In genomic region chr19:10091370-10091687, GRCh38 we compare ENCODE assay signal across 18 cellular contexts. TPM values are rescaled to one million over a fixed set of nuclear protein-coding genes. Genes with fewer than 3 reads are reported as not detected.
A peak's percentile ranks its signal among the peaks of the same experiment; 100 is the strongest.
DNase-seq lines count a peak whose midpoint lies in the region; ATAC-seq, FAIRE-seq and TF ChIP-seq lines count a peak whose summit lies in the region.
"Had no signal": no experiment of that assay in that cellular context is flagged by ENCODE, and none has a peak within 500 bp of the region (broad histone marks: within the 10 kb centered on the region; RNA-seq: fewer than 3 reads in every experiment).

No MANE protein-coding gene starts in this region.

- no peaks in the 10 kb centered on the region for H3K27me3 Mint-ChIP-seq in activated naive CD4-positive, alpha-beta T cell treated with anti-CD3 and anti-CD28 coated beads, Interleukin-2, amount 10 ng/mL, durations not matched to agents 7 days and 5 days
- H3K27me3 Mint-ChIP-seq in stimulated activated memory B cell treated with anti-CD40 and anti-IgM and Interleukin-4, amounts not matched to agents 10 μg/mL and 1 μg/mL and 100 μg/mL, for 72 hours = no peaks in the 10 kb centered on the region

- no peaks in the 10 kb centered on the region for H3K27me3 ChIP-seq in HepG2 (ENCODE audit: control insufficient read depth in 1 of 2, insufficient read depth in 2 of 2, low read length in 2 of 2)

- intact Hi-C loops in HepG2 (cut with micrococcal nuclease; ENCODE audit: unreplicated experiment) = no loop called here

- FAIRE-seq in HepG2 (lab: Jason Lieb, UNC) = no peak
- FAIRE-seq: K562 had no signal

- peak overlapping the region; percentile 55 for H3K27ac Mint-ChIP-seq in activated naive CD4-positive, alpha-beta T cell treated with anti-CD3 and anti-CD28 coated beads, Interleukin-2, amount 10 ng/mL, durations not matched to agents 7 days and 5 days
- H3K27ac Mint-ChIP-seq in stimulated activated memory B cell treated with anti-CD40 and anti-IgM and Interleukin-4, amounts not matched to agents 10 μg/mL and 1 μg/mL and 100 μg/mL, for 72 hours = peak overlapping the region; percentile 82

- H3K4me1 ChIP-seq in HepG2 (ENCODE audit: insufficient read depth, low read length) = peaks cover 37% of the 10 kb centered on the region

- no peaks in the 10 kb centered on the region for H3K9me3 ChIP-seq in HepG2 (ENCODE audit: low read length)
- H3K9me3 ChIP-seq: SK-N-SH had no signal

- no peak for TF ChIP-seq CTCF in RWPE1 (conservative IDR thresholded peaks at IDR 0.05; ENCODE audit: low read depth)
- no peak for TF ChIP-seq CTCF in HepG2 (CRISPR knock-in tag; IDR thresholded peaks at IDR 0.05)

- no peak overlapping the region for H3K4me3 Mint-ChIP-seq in activated naive CD4-positive, alpha-beta T cell treated with anti-CD3 and anti-CD28 coated beads, Interleukin-2, amount 10 ng/mL, durations not matched to agents 7 days and 5 days
- H3K4me3 Mint-ChIP-seq in stimulated activated memory B cell treated with anti-CD40 and anti-IgM and Interleukin-4, amounts not matched to agents 10 μg/mL and 1 μg/mL and 100 μg/mL, for 72 hours = no peak overlapping the region
- H3K4me3 Mint-ChIP-seq: H9 had no signal

- CTCF ChIA-PET in activated naive CD4-positive, alpha-beta T cell treated with anti-CD3 and anti-CD28 coated beads, Interleukin-2, amount 10 ng/mL, durations not matched to agents 7 days and 5 days (lab: Charles Lee) = no interaction called here
- CTCF ChIA-PET in RWPE1 (lab: Yijun Ruan, JAX) (no interaction called here), HepG2 (lab: Yijun Ruan, JAX; ENCODE audit: low intra/inter-chr PET ratio, low total read pairs) (no interaction called here)

- in situ Hi-C loops in HepG2 (cut with HindIII; ENCODE audit: extremely low pct_ligation_motif_present, low pct_unique_long_range_greater_than_20kb) = no loop called here

- BruUV-seq in HepG2 (replicated peaks; lab: Mats Ljungman, UMichigan) = no TSS peak

- POLR2A ChIA-PET in RWPE1 (lab: Yijun Ruan, JAX; ENCODE audit: low non-redundant PET) = no interaction called here
- POLR2A ChIA-PET in HepG2 (lab: Yijun Ruan, JAX) = interaction anchor here (1.0 to 1.2 kb wide), 2 partner anchors 15 to 180 kb away, joined by 3 read pairs; partner anchors contain the start of genes ICAM1 and PPAN

- no peaks in the 10 kb centered on the region for H4K20me1 ChIP-seq in HepG2 (ENCODE audit: insufficient read depth, low read length)

- H3K36me3 ChIP-seq in HepG2 (replicated peaks in 1 of 2; ENCODE audit: control insufficient read depth in 1 of 2, insufficient read depth in 2 of 2, low read length in 2 of 2) = peaks cover 2 to 4% of the 10 kb centered on the region in 2 experiments; a peak in 2 of 5 replicates

- peak overlapping the region; percentile 72 for H3K27ac ChIP-seq in RWPE1
- peak overlapping the region; percentile 56 for H3K27ac ChIP-seq in HepG2 (ENCODE audit: extremely low read length, insufficient read depth, low read length)

- H3K4me3 ChIP-seq in HepG2 (replicated peaks in 1 of 3; ENCODE audit: insufficient read depth in 1 of 3, low read depth in 2 of 3, low read length in 3 of 3) = no peak overlapping the region
- H3K4me3 ChIP-seq: K562 had no signal

- no peak for TF ChIP-seq POLR2A in HepG2 (IDR thresholded peaks at IDR 0.05; ENCODE audit: insufficient read depth in 1 of 2, low read depth in 2 of 2, low read length in 2 of 2)

- DNase-seq in activated naive CD4-positive, alpha-beta T cell treated with anti-CD3 and anti-CD28 coated beads, Interleukin-2, amount 10 ng/mL, durations not matched to agents 7 days and 5 days = no peak
- no peak for DNase-seq in activated naive CD4-positive, alpha-beta T cell (lab: John Stamatoyannopoulos, UW)
- DNase-seq in RWPE1 (ENCODE audit: low spot score) (no peak), HepG2 (ENCODE audit: low spot score) (no peak), hypothalamus (lab: John Stamatoyannopoulos, UW) (no peak), germinal center (ENCODE audit: low spot score) (no peak)
- DNase-seq: C1 segment of cervical spinal cord, DMS79, H9, NCI-H1105, NCI-H2081, NCI-H748 treated with DMSO at 0.1 percent for 48 hours, SHP77 treated with DMSO at 0.1 percent for 48 hours, SK-N-SH had no signal

- H2AFZ ChIP-seq in HepG2 (ENCODE audit: low read length) = no peak overlapping the region

- H3K4me1 Mint-ChIP-seq in activated naive CD4-positive, alpha-beta T cell treated with anti-CD3 and anti-CD28 coated beads, Interleukin-2, amount 10 ng/mL, durations not matched to agents 7 days and 5 days = peaks cover 30% of the 10 kb centered on the region
- H3K4me1 Mint-ChIP-seq in stimulated activated memory B cell treated with anti-CD40 and anti-IgM and Interleukin-4, amounts not matched to agents 10 μg/mL and 1 μg/mL and 100 μg/mL, for 72 hours = peaks cover 54% of the 10 kb centered on the region

- no peak overlapping the region for H3K4me2 ChIP-seq in HepG2 (ENCODE audit: low read depth, low read length)
- H3K4me2 ChIP-seq: SK-N-SH had no signal

- ATAC-seq in HepG2 (no peak), GM19467 (IDR thresholded peaks at IDR 0.05; ENCODE audit: unreplicated experiment) (no peak)
- ATAC-seq in stimulated activated memory B cell treated with anti-CD40 and anti-IgM and Interleukin-4, amounts not matched to agents 10 μg/mL and 1 μg/mL and 100 μg/mL, for 72 hours = no peak

- peaks cover 40% of the 10 kb centered on the region for H3K36me3 Mint-ChIP-seq in activated naive CD4-positive, alpha-beta T cell treated with anti-CD3 and anti-CD28 coated beads, Interleukin-2, amount 10 ng/mL, durations not matched to agents 7 days and 5 days
- H3K36me3 Mint-ChIP-seq in stimulated activated memory B cell treated with anti-CD40 and anti-IgM and Interleukin-4, amounts not matched to agents 10 μg/mL and 1 μg/mL and 100 μg/mL, for 72 hours = peaks cover 61% of the 10 kb centered on the region

- peaks cover 3% of the 10 kb centered on the region for H3K9me3 Mint-ChIP-seq in activated naive CD4-positive, alpha-beta T cell treated with anti-CD3 and anti-CD28 coated beads, Interleukin-2, amount 10 ng/mL, durations not matched to agents 7 days and 5 days
- H3K9me3 Mint-ChIP-seq in stimulated activated memory B cell treated with anti-CD40 and anti-IgM and Interleukin-4, amounts not matched to agents 10 μg/mL and 1 μg/mL and 100 μg/mL, for 72 hours = no peaks in the 10 kb centered on the region

- TF ChIP-seq EP300 in HepG2 (IDR thresholded peaks at IDR 0.05; ENCODE audit: low read depth in 2 of 2, low read length in 2 of 2) = no peak
- TF ChIP-seq EP300 in HepG2 (CRISPR knock-in tag; IDR thresholded peaks at IDR 0.05; ENCODE audit: borderline replicate concordance) = no peak

- WGBS in HepG2 (ENCODE audit: low lambda C conversion rate) = 98% methylated on average over 15 of the region's 17 CpGs

- H3K79me2 ChIP-seq in HepG2 (ENCODE audit: insufficient read depth, low read length) = no peaks in the 10 kb centered on the region

- no peak for TF ChIP-seq RAD21 in HepG2 (CRISPR knock-in tag; IDR thresholded peaks at IDR 0.05)

- H3K9ac ChIP-seq in HepG2 (ENCODE audit: insufficient read depth, low read depth, low read length) = no peak overlapping the region
- H3K9ac ChIP-seq: SK-N-SH had no signal

RNA-seq across cellular contexts. Expression of gene SHFL, which starts 5.2 kb away (rescaled TPM):
- 8.9 and 12.3 TPM in 2 replicates for total RNA-seq in HepG2 (2016; rRNA removed; fragmentation: Illumina TruSeq; extraction: Trizol)
- total RNA-seq in HepG2 (2016; cell fraction: cytosol; rRNA removed; fragmentation: Illumina TruSeq; extraction: Trizol; ENCODE audit: low read depth) = 7.9 and 8.8 TPM in 2 replicates
- 9.0 and 12.8 TPM in 2 replicates for total RNA-seq in HepG2 (2016; cell fraction: insoluble cytoplasmic fraction; rRNA removed; fragmentation: Illumina TruSeq; extraction: Trizol)
- total RNA-seq in HepG2 (2016; cell fraction: membrane; rRNA removed; fragmentation: Illumina TruSeq; extraction: Trizol) = 14.0 and 14.3 TPM in 2 replicates
- 8.6 and 11.4 TPM in 2 replicates for total RNA-seq in HepG2 (2016; cell fraction: nucleus; rRNA removed; fragmentation: Illumina TruSeq; extraction: Trizol)
- 36.4 and 47.5 TPM in 2 replicates for polyA plus RNA-seq in HepG2 (2011; rRNA removed)
- 25.4 and 30.5 TPM in 2 replicates for polyA plus RNA-seq in HepG2 (2011; cell fraction: cytosol; rRNA removed)
- 157 and 161 TPM in 2 replicates for polyA plus RNA-seq in HepG2 (2011; cell fraction: nucleus; rRNA removed)
- 11.5 and 18.6 TPM in 2 replicates for polyA plus RNA-seq in HepG2 (2012)
- polyA plus RNA-seq in HepG2 (2016; cell fraction: cytosol; fragmentation: Illumina TruSeq; extraction: Trizol; ENCODE audit: low read depth) = 9.0 and 10.1 TPM in 2 replicates
- 12.6 and 14.6 TPM in 2 replicates for polyA plus RNA-seq in HepG2 (2016; cell fraction: insoluble cytoplasmic fraction; fragmentation: Illumina TruSeq; extraction: Trizol; ENCODE audit: low read depth)
- polyA plus RNA-seq in HepG2 (2016; cell fraction: membrane; fragmentation: Illumina TruSeq; extraction: Trizol; ENCODE audit: low read depth) = 13.7 and 14.9 TPM in 2 replicates
- 35.0 and 36.4 TPM in 2 replicates for polyA plus RNA-seq in HepG2 (2016; cell fraction: nucleus; fragmentation: Illumina TruSeq; extraction: Trizol; ENCODE audit: insufficient read depth, low read depth)
- polyA minus RNA-seq in HepG2 (2011; rRNA and poly(A)+ RNA removed; ENCODE audit: low replicate concordance) = 19.0 and 19.3 TPM in 2 replicates
- polyA minus RNA-seq in HepG2 (2011; cell fraction: cytosol; rRNA and poly(A)+ RNA removed) = 13.9 and 15.2 TPM in 2 replicates
- 18.2 and 21.1 TPM in 2 replicates for polyA minus RNA-seq in HepG2 (2011; cell fraction: nucleus; rRNA and poly(A)+ RNA removed)

RNA-seq across cellular contexts. Expression of gene ANGPTL6, which starts 11.1 kb away (rescaled TPM):
- 0.15 TPM in 1 of 2 replicates, not detected in the other for total RNA-seq in HepG2 (2016; rRNA removed; fragmentation: Illumina TruSeq; extraction: Trizol)
- not detected in 2 replicates for total RNA-seq in HepG2 (2016; cell fraction: cytosol; rRNA removed; fragmentation: Illumina TruSeq; extraction: Trizol; ENCODE audit: low read depth)
- 0.24 TPM in 1 of 2 replicates, not detected in the other for total RNA-seq in HepG2 (2016; cell fraction: insoluble cytoplasmic fraction; rRNA removed; fragmentation: Illumina TruSeq; extraction: Trizol)
- 0.14 TPM in 1 of 2 replicates, not detected in the other for total RNA-seq in HepG2 (2016; cell fraction: membrane; rRNA removed; fragmentation: Illumina TruSeq; extraction: Trizol)
- 0.31 TPM in 1 of 2 replicates, not detected in the other for total RNA-seq in HepG2 (2016; cell fraction: nucleus; rRNA removed; fragmentation: Illumina TruSeq; extraction: Trizol)
- 1.4 and 2.2 TPM in 2 replicates for polyA plus RNA-seq in HepG2 (2011; rRNA removed)
- 1.8 and 2.1 TPM in 2 replicates for polyA plus RNA-seq in HepG2 (2011; cell fraction: cytosol; rRNA removed)
- polyA plus RNA-seq in HepG2 (2011; cell fraction: nucleus; rRNA removed) = 4.3 and 5.8 TPM in 2 replicates
- 0.85 and 1.0 TPM in 2 replicates for polyA plus RNA-seq in HepG2 (2012)
- polyA plus RNA-seq in HepG2 (2016; cell fraction: cytosol; fragmentation: Illumina TruSeq; extraction: Trizol; ENCODE audit: low read depth) = 0.18 and 0.20 TPM in 2 replicates
- 0.16 TPM in 1 of 2 replicates, not detected in the other for polyA plus RNA-seq in HepG2 (2016; cell fraction: insoluble cytoplasmic fraction; fragmentation: Illumina TruSeq; extraction: Trizol; ENCODE audit: low read depth)
- 0.09 TPM in 1 of 2 replicates, not detected in the other for polyA plus RNA-seq in HepG2 (2016; cell fraction: membrane; fragmentation: Illumina TruSeq; extraction: Trizol; ENCODE audit: low read depth)
- 0.70 TPM in 1 of 2 replicates, not detected in the other for polyA plus RNA-seq in HepG2 (2016; cell fraction: nucleus; fragmentation: Illumina TruSeq; extraction: Trizol; ENCODE audit: insufficient read depth, low read depth)
- 0.30 and 0.96 TPM in 2 replicates for polyA minus RNA-seq in HepG2 (2011; rRNA and poly(A)+ RNA removed; ENCODE audit: low replicate concordance)
- polyA minus RNA-seq in HepG2 (2011; cell fraction: cytosol; rRNA and poly(A)+ RNA removed) = 0.53 and 0.89 TPM in 2 replicates
- 0.25 and 0.52 TPM in 2 replicates for polyA minus RNA-seq in HepG2 (2011; cell fraction: nucleus; rRNA and poly(A)+ RNA removed)
- total RNA-seq: NCI-H460 had no signal

RNA-seq across cellular contexts. Expression of gene PPAN, which starts 14.8 kb away (rescaled TPM):
- 23.9 and 36.2 TPM in 2 replicates for total RNA-seq in HepG2 (2016; rRNA removed; fragmentation: Illumina TruSeq; extraction: Trizol)
- total RNA-seq in HepG2 (2016; cell fraction: cytosol; rRNA removed; fragmentation: Illumina TruSeq; extraction: Trizol; ENCODE audit: low read depth) = 17.2 and 20.8 TPM in 2 replicates
- total RNA-seq in HepG2 (2016; cell fraction: insoluble cytoplasmic fraction; rRNA removed; fragmentation: Illumina TruSeq; extraction: Trizol) = 22.0 and 41.0 TPM in 2 replicates
- 19.3 and 20.0 TPM in 2 replicates for total RNA-seq in HepG2 (2016; cell fraction: membrane; rRNA removed; fragmentation: Illumina TruSeq; extraction: Trizol)
- 29.5 and 36.7 TPM in 2 replicates for total RNA-seq in HepG2 (2016; cell fraction: nucleus; rRNA removed; fragmentation: Illumina TruSeq; extraction: Trizol)
- polyA plus RNA-seq in HepG2 (2011; rRNA removed) = 41.9 and 53.5 TPM in 2 replicates
- polyA plus RNA-seq in HepG2 (2011; cell fraction: cytosol; rRNA removed) = 25.0 and 35.7 TPM in 2 replicates
- 105 and 138 TPM in 2 replicates for polyA plus RNA-seq in HepG2 (2011; cell fraction: nucleus; rRNA removed)
- 23.5 and 24.7 TPM in 2 replicates for polyA plus RNA-seq in HepG2 (2012)
- 7.2 and 9.4 TPM in 2 replicates for polyA plus RNA-seq in HepG2 (2016; cell fraction: cytosol; fragmentation: Illumina TruSeq; extraction: Trizol; ENCODE audit: low read depth)
- polyA plus RNA-seq in HepG2 (2016; cell fraction: insoluble cytoplasmic fraction; fragmentation: Illumina TruSeq; extraction: Trizol; ENCODE audit: low read depth) = 27.4 and 29.3 TPM in 2 replicates
- 9.2 and 10.0 TPM in 2 replicates for polyA plus RNA-seq in HepG2 (2016; cell fraction: membrane; fragmentation: Illumina TruSeq; extraction: Trizol; ENCODE audit: low read depth)
- polyA plus RNA-seq in HepG2 (2016; cell fraction: nucleus; fragmentation: Illumina TruSeq; extraction: Trizol; ENCODE audit: insufficient read depth, low read depth) = 78.4 and 87.0 TPM in 2 replicates
- polyA minus RNA-seq in HepG2 (2011; rRNA and poly(A)+ RNA removed; ENCODE audit: low replicate concordance) = 133 and 258 TPM in 2 replicates
- 18.6 and 19.3 TPM in 2 replicates for polyA minus RNA-seq in HepG2 (2011; cell fraction: cytosol; rRNA and poly(A)+ RNA removed)
- 54.0 and 63.7 TPM in 2 replicates for polyA minus RNA-seq in HepG2 (2011; cell fraction: nucleus; rRNA and poly(A)+ RNA removed)

RNA-seq across cellular contexts. Expression of gene P2RY11, which starts 20.2 kb away (rescaled TPM):
- 1.5 and 4.0 TPM in 2 replicates for total RNA-seq in HepG2 (2016; rRNA removed; fragmentation: Illumina TruSeq; extraction: Trizol)
- total RNA-seq in HepG2 (2016; cell fraction: cytosol; rRNA removed; fragmentation: Illumina TruSeq; extraction: Trizol; ENCODE audit: low read depth) = 0.44 and 0.51 TPM in 2 replicates
- 1.2 and 3.7 TPM in 2 replicates for total RNA-seq in HepG2 (2016; cell fraction: insoluble cytoplasmic fraction; rRNA removed; fragmentation: Illumina TruSeq; extraction: Trizol)
- total RNA-seq in HepG2 (2016; cell fraction: membrane; rRNA removed; fragmentation: Illumina TruSeq; extraction: Trizol) = 1.00 and 1.3 TPM in 2 replicates
- total RNA-seq in HepG2 (2016; cell fraction: nucleus; rRNA removed; fragmentation: Illumina TruSeq; extraction: Trizol) = 3.5 and 5.0 TPM in 2 replicates
- 7.8 and 13.2 TPM in 2 replicates for polyA plus RNA-seq in HepG2 (2011; rRNA removed)
- polyA plus RNA-seq in HepG2 (2011; cell fraction: cytosol; rRNA removed) = 3.7 and 6.4 TPM in 2 replicates
- 54.8 and 89.7 TPM in 2 replicates for polyA plus RNA-seq in HepG2 (2011; cell fraction: nucleus; rRNA removed)
- polyA plus RNA-seq in HepG2 (2012) = 9.0 and 12.8 TPM in 2 replicates
- 0.51 and 0.64 TPM in 2 replicates for polyA plus RNA-seq in HepG2 (2016; cell fraction: cytosol; fragmentation: Illumina TruSeq; extraction: Trizol; ENCODE audit: low read depth)
- 2.7 and 3.1 TPM in 2 replicates for polyA plus RNA-seq in HepG2 (2016; cell fraction: insoluble cytoplasmic fraction; fragmentation: Illumina TruSeq; extraction: Trizol; ENCODE audit: low read depth)
- 0.66 and 0.74 TPM in 2 replicates for polyA plus RNA-seq in HepG2 (2016; cell fraction: membrane; fragmentation: Illumina TruSeq; extraction: Trizol; ENCODE audit: low read depth)
- polyA plus RNA-seq in HepG2 (2016; cell fraction: nucleus; fragmentation: Illumina TruSeq; extraction: Trizol; ENCODE audit: insufficient read depth, low read depth) = 26.8 and 36.2 TPM in 2 replicates
- 18.1 and 21.5 TPM in 2 replicates for polyA minus RNA-seq in HepG2 (2011; rRNA and poly(A)+ RNA removed; ENCODE audit: low replicate concordance)
- polyA minus RNA-seq in HepG2 (2011; cell fraction: cytosol; rRNA and poly(A)+ RNA removed) = 5.4 and 5.5 TPM in 2 replicates
- polyA minus RNA-seq in HepG2 (2011; cell fraction: nucleus; rRNA and poly(A)+ RNA removed) = 8.0 and 12.6 TPM in 2 replicates

RNA-seq across cellular contexts. Expression of gene EIF3G, which starts 28.4 kb away (rescaled TPM):
- total RNA-seq in HepG2 (2016; rRNA removed; fragmentation: Illumina TruSeq; extraction: Trizol) = 173 and 206 TPM in 2 replicates
- 168 and 195 TPM in 2 replicates for total RNA-seq in HepG2 (2016; cell fraction: cytosol; rRNA removed; fragmentation: Illumina TruSeq; extraction: Trizol; ENCODE audit: low read depth)
- 150 and 220 TPM in 2 replicates for total RNA-seq in HepG2 (2016; cell fraction: insoluble cytoplasmic fraction; rRNA removed; fragmentation: Illumina TruSeq; extraction: Trizol)
- 162 and 175 TPM in 2 replicates for total RNA-seq in HepG2 (2016; cell fraction: membrane; rRNA removed; fragmentation: Illumina TruSeq; extraction: Trizol)
- total RNA-seq in HepG2 (2016; cell fraction: nucleus; rRNA removed; fragmentation: Illumina TruSeq; extraction: Trizol) = 111 and 116 TPM in 2 replicates
- polyA plus RNA-seq in HepG2 (2011; rRNA removed) = 135 and 141 TPM in 2 replicates
- polyA plus RNA-seq in HepG2 (2011; cell fraction: cytosol; rRNA removed) = 116 and 159 TPM in 2 replicates
- 984 and 1,211 TPM in 2 replicates for polyA plus RNA-seq in HepG2 (2011; cell fraction: nucleus; rRNA removed)
- polyA plus RNA-seq in HepG2 (2012) = 126 and 143 TPM in 2 replicates
- 131 and 139 TPM in 2 replicates for polyA plus RNA-seq in HepG2 (2016; cell fraction: cytosol; fragmentation: Illumina TruSeq; extraction: Trizol; ENCODE audit: low read depth)
- 150 and 174 TPM in 2 replicates for polyA plus RNA-seq in HepG2 (2016; cell fraction: insoluble cytoplasmic fraction; fragmentation: Illumina TruSeq; extraction: Trizol; ENCODE audit: low read depth)
- 143 and 147 TPM in 2 replicates for polyA plus RNA-seq in HepG2 (2016; cell fraction: membrane; fragmentation: Illumina TruSeq; extraction: Trizol; ENCODE audit: low read depth)
- 284 and 296 TPM in 2 replicates for polyA plus RNA-seq in HepG2 (2016; cell fraction: nucleus; fragmentation: Illumina TruSeq; extraction: Trizol; ENCODE audit: insufficient read depth, low read depth)
- polyA minus RNA-seq in HepG2 (2011; rRNA and poly(A)+ RNA removed; ENCODE audit: low replicate concordance) = 86.0 and 105 TPM in 2 replicates
- 35.8 and 39.9 TPM in 2 replicates for polyA minus RNA-seq in HepG2 (2011; cell fraction: cytosol; rRNA and poly(A)+ RNA removed)
- 64.5 and 67.1 TPM in 2 replicates for polyA minus RNA-seq in HepG2 (2011; cell fraction: nucleus; rRNA and poly(A)+ RNA removed)
